Comparison of ENCODE assay signal across 17 cellular contexts in the genomic region with DNA sequence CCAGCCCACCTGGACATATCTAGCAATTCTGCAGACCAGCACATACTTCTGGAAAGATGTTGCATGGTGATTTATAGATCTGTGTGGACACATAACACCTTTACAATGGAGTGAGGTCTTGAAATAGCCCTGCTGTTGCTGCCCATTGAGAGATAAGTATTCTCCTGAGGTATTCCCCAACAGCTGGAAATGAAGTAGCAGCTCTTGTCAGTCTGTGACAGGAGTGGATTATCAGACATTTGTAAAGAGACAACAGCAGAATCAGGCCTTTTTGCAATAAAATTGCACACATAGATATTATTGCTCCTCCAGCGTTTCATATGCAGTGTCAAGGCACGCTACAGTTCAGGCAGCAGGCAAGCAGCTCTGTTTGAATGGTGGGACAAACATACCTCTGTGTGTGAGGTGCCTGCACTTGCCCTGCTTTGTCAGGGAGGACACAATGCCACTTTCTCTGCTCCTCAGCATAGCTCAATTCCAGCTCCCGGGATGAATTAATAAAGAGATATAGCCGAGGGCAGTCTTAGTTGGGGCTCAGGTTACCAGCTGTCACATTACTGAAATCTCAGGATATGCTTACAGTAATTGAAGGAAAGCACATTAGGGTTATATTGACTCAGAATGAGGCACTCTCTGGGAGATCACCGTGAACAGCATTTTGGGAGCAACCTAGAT. TPM values are rescaled to one million over a fixed set of nuclear protein-coding genes. Genes with fewer than 3 reads are reported as not detected.
DNase-seq lines count a peak whose midpoint lies in the region; ATAC-seq and TF ChIP-seq lines count a peak whose summit lies in the region.
"Had no signal": no experiment of that assay in that cellular context is flagged by ENCODE, and none has a peak within 500 bp of the region (broad histone marks: within the 10 kb centered on the region; RNA-seq: fewer than 3 reads in every experiment).

No MANE protein-coding gene starts in this region.

- no peak for ATAC-seq in stimulated activated effector memory CD8-positive, alpha-beta T cell treated with anti-CD3 and anti-CD28 coated beads, Interleukin-12 subunit alpha, Interleukin-12 subunit beta, amount 100 ng/mL, for 72 hours
- ATAC-seq: Panc1, right cardiac atrium, T-cell had no signal

- in situ Hi-C loops in GM13977 (cut with MboI; ENCODE audit: low pct_unique_long_range_greater_than_20kb, low sequenced_read_pairs, unreplicated experiment), result no loop called here

- H3K27ac ChIP-seq in HUES48 (ENCODE audit: low read depth, low read length), result peak overlapping the region; percentile 45
- no peak overlapping the region for H3K27ac ChIP-seq in vagina
- H3K27ac ChIP-seq: hepatocyte had no signal

- H3K36me3 Mint-ChIP-seq in stimulated activated effector memory CD8-positive, alpha-beta T cell treated with anti-CD3 and anti-CD28 coated beads, Interleukin-12 subunit alpha, Interleukin-12 subunit beta, amount 100 ng/mL, for 72 hours, result no peaks in the 10 kb centered on the region
- H3K36me3 Mint-ChIP-seq: mesothelial cell of epicardium had no signal

- peak; percentile 75 for DNase-seq in DMS 273 (lab: John Stamatoyannopoulos, UW; ENCODE audit: unreplicated experiment)
- peak; percentile 96 for DNase-seq in NCI-H82 (lab: John Stamatoyannopoulos, UW)
- DNase-seq in epithelial cell of esophagus (ENCODE audit: low read depth), result peak; percentile 23
- DNase-seq in stimulated activated effector memory CD8-positive, alpha-beta T cell treated with anti-CD3 and anti-CD28 coated beads, Interleukin-12 subunit alpha, Interleukin-12 subunit beta, amount 100 ng/mL, for 72 hours (ENCODE audit: low spot score in 2 of 2), result no peak
- DNase-seq in GM13977 (ENCODE audit: low spot score), result no peak
- no peak for DNase-seq in vagina (ENCODE audit: extremely low spot score in 2 of 2)
- DNase-seq in SKM-1 treated with dmso at 0.1 percent for 144 hours (lab: John Stamatoyannopoulos, UW; ENCODE audit: unreplicated experiment), result no peak
- DNase-seq: activated gamma-delta T cell; aorta; NCI-H226; right cardiac atrium; stimulated activated CD4-positive, alpha-beta T cell treated with anti-CD3 and anti-CD28 coated beads, Interleukin-1b, Interleukin-23, amount 100 ng/mL, for 48 hours; T-cell had no signal

- intact Hi-C loops in vagina (cut with DNase I), result no loop called here

- peaks cover 36% of the 10 kb centered on the region for H3K4me1 ChIP-seq in HUES48 (ENCODE audit: control insufficient read depth, insufficient read depth, low read length)
- no peaks in the 10 kb centered on the region for H3K4me1 ChIP-seq in vagina

- H3K36me3 ChIP-seq in HUES48 (ENCODE audit: control insufficient read depth, insufficient read depth, low read length) (peaks cover 29% of the 10 kb centered on the region), vagina (no peaks in the 10 kb centered on the region)

- no peak overlapping the region for H3K4me3 Mint-ChIP-seq in stimulated activated effector memory CD8-positive, alpha-beta T cell treated with anti-CD3 and anti-CD28 coated beads, Interleukin-12 subunit alpha, Interleukin-12 subunit beta, amount 100 ng/mL, for 72 hours
- H3K4me3 Mint-ChIP-seq: mesothelial cell of epicardium, T-cell had no signal

- no peak overlapping the region for H3K9ac ChIP-seq in HUES48 (ENCODE audit: low read depth, low read length)

- TF ChIP-seq POLR2A in vagina (IDR thresholded peaks at IDR 0.05), result no peak

- TF ChIP-seq CTCF in epithelial cell of esophagus (IDR thresholded peaks at IDR 0.05; ENCODE audit: insufficient read depth, low read depth, low read length, missing control alignments) (no peak), GM13977 (IDR thresholded peaks at IDR 0.05; ENCODE audit: extremely low read depth, insufficient read depth, missing control alignments) (no peak), vagina (IDR thresholded peaks at IDR 0.05) (no peak)

- H3K27ac Mint-ChIP-seq in stimulated activated effector memory CD8-positive, alpha-beta T cell treated with anti-CD3 and anti-CD28 coated beads, Interleukin-12 subunit alpha, Interleukin-12 subunit beta, amount 100 ng/mL, for 72 hours, result no peak overlapping the region
- H3K27ac Mint-ChIP-seq: mesothelial cell of epicardium, T-cell had no signal

- no peaks in the 10 kb centered on the region for H3K9me3 Mint-ChIP-seq in stimulated activated effector memory CD8-positive, alpha-beta T cell treated with anti-CD3 and anti-CD28 coated beads, Interleukin-12 subunit alpha, Interleukin-12 subunit beta, amount 100 ng/mL, for 72 hours
- H3K9me3 Mint-ChIP-seq: mesothelial cell of epicardium, T-cell had no signal

- no peaks in the 10 kb centered on the region for H3K9me3 ChIP-seq in HUES48 (ENCODE audit: control insufficient read depth, insufficient read depth, low read length)
- no peaks in the 10 kb centered on the region for H3K9me3 ChIP-seq in vagina

- no peak overlapping the region for H3K4me3 ChIP-seq in HUES48 (ENCODE audit: low read depth, low read length)
- no peak overlapping the region for H3K4me3 ChIP-seq in epithelial cell of esophagus (ENCODE audit: low read length)
- no peak overlapping the region for H3K4me3 ChIP-seq in vagina
- H3K4me3 ChIP-seq: hepatocyte had no signal

- H3K4me1 Mint-ChIP-seq in stimulated activated effector memory CD8-positive, alpha-beta T cell treated with anti-CD3 and anti-CD28 coated beads, Interleukin-12 subunit alpha, Interleukin-12 subunit beta, amount 100 ng/mL, for 72 hours, result peaks cover 9% of the 10 kb centered on the region

- H3K27me3 ChIP-seq in HUES48 (ENCODE audit: control insufficient read depth, insufficient read depth, low read length) (no peaks in the 10 kb centered on the region), vagina (no peaks in the 10 kb centered on the region)
- H3K27me3 ChIP-seq: hepatocyte had no signal

RNA-seq across cellular contexts. Expression of a gene that starts 49.4 kb away (rescaled TPM):
- total RNA-seq in vagina, result 19.6 TPM

Comparison
In these comparisons a context has a peak if more than half of its experiments do, and no peak if none do; other contexts are left out.
1. DNase-seq: peak in DMS 273 (single experiment), NCI-H82 (single experiment) and epithelial cell of esophagus (single experiment); none in stimulated activated effector memory CD8-positive, alpha-beta T cell treated with anti-CD3 and anti-CD28 coated beads, Interleukin-12 subunit alpha, Interleukin-12 subunit beta, amount 100 ng/mL, for 72 hours (0 of 2), GM13977 (single experiment), vagina (0 of 2) and SKM-1 treated with dmso at 0.1 percent for 144 hours (single experiment).